ENCODE assay signal across 18 cellular contexts in genomic region chr7:50357346-50357745, GRCh38.
DNase-seq lines count a peak whose midpoint lies in the region; ATAC-seq lines count a peak whose summit lies in the region.
"Had no signal": no experiment of that assay in that cellular context is flagged by ENCODE, and none has a peak within 500 bp of the region (broad histone marks: within the 10 kb centered on the region; RNA-seq: fewer than 3 reads in every experiment).

No MANE protein-coding gene starts in this region.

- peak overlapping the region; percentile 99 for H3K27ac ChIP-seq in KOPT-K1 (ENCODE audit: low read depth, low read length, poor library complexity, severe bottlenecking)
- H3K27ac ChIP-seq: psoas muscle, VCaP had no signal

- peaks cover 88% of the 10 kb centered on the region for H3K36me3 Mint-ChIP-seq in activated naive CD8-positive, alpha-beta T cell treated with anti-CD3 and anti-CD28 coated beads, Interleukin-2, amount 50 U/mL, for 24 hours (ENCODE audit: low read depth)
- no peaks in the 10 kb centered on the region for H3K36me3 Mint-ChIP-seq in stimulated activated effector memory CD8-positive, alpha-beta T cell treated with anti-CD3 and anti-CD28 coated beads, Interleukin-12 subunit alpha, Interleukin-12 subunit beta, amount 100 ng/mL, for 72 hours

- ATAC-seq in activated naive CD8-positive, alpha-beta T cell treated with anti-CD3 and anti-CD28 coated beads, Interleukin-2, amount 50 U/mL, for 24 hours: no peak
- ATAC-seq in stimulated activated effector memory CD8-positive, alpha-beta T cell treated with anti-CD3 and anti-CD28 coated beads, Interleukin-12 subunit alpha, Interleukin-12 subunit beta, amount 100 ng/mL, for 72 hours: no peak

- H3K36me3 ChIP-seq in KOPT-K1 (ENCODE audit: insufficient read depth, low read length): peaks cover 82% of the 10 kb centered on the region

- H3K4me1 Mint-ChIP-seq in activated naive CD8-positive, alpha-beta T cell treated with anti-CD3 and anti-CD28 coated beads, Interleukin-2, amount 50 U/mL, for 24 hours: peaks cover 95% of the 10 kb centered on the region
- H3K4me1 Mint-ChIP-seq in stimulated activated effector memory CD8-positive, alpha-beta T cell treated with anti-CD3 and anti-CD28 coated beads, Interleukin-12 subunit alpha, Interleukin-12 subunit beta, amount 100 ng/mL, for 72 hours: peaks cover 93% of the 10 kb centered on the region

- peak; percentile 66 for DNase-seq in activated CD8-positive, alpha-beta memory T cell treated with anti-CD3 and anti-CD28 coated beads for 24 hours
- no peak for DNase-seq in activated CD8-positive, alpha-beta memory T cell treated with anti-CD3 and anti-CD28 coated beads, Interleukin-2, amount 50 U/mL, for 4 hours
- no peak for DNase-seq in activated naive CD8-positive, alpha-beta T cell treated with anti-CD3 and anti-CD28 coated beads, Interleukin-2, amount 50 U/mL, for 24 hours
- DNase-seq in stimulated activated effector memory CD8-positive, alpha-beta T cell treated with anti-CD3 and anti-CD28 coated beads, Interleukin-12 subunit alpha, Interleukin-12 subunit beta, amount 100 ng/mL, for 72 hours (ENCODE audit: low spot score in 2 of 2): no peak
- DNase-seq in NCI-H82 treated with DMSO at 0.1 percent for 48 hours (lab: John Stamatoyannopoulos, UW; ENCODE audit: unreplicated experiment): no peak
- no peak for DNase-seq in NCI-H1417 (lab: John Stamatoyannopoulos, UW)
- no peak for DNase-seq in NCI-H1930 (lab: John Stamatoyannopoulos, UW)
- DNase-seq: ACHN; kidney; mammary epithelial cell; NCI-H226; nephron progenitor cell; NK-92 treated with Interleukin-12 subunit alpha and Interleukin-12 subunit beta, amount 100 ng/mL, for 24 hours; stimulated activated CD4-positive, alpha-beta T cell treated with anti-CD3 and anti-CD28 coated beads, Interleukin-12 subunit alpha, Interleukin-12 subunit beta, amount 100 ng/mL, for 4 hours; stimulated activated naive CD4-positive, alpha-beta T cell treated with Interleukin-2 at 50 U/mL for 16 hours had no signal

- H3K9me3 ChIP-seq in KOPT-K1 (ENCODE audit: insufficient read depth, low read length, poor library complexity, severe bottlenecking): no peaks in the 10 kb centered on the region
- H3K9me3 ChIP-seq: psoas muscle had no signal

- peak overlapping the region; percentile 99 for H3K27ac Mint-ChIP-seq in activated naive CD8-positive, alpha-beta T cell treated with anti-CD3 and anti-CD28 coated beads, Interleukin-2, amount 50 U/mL, for 24 hours
- H3K27ac Mint-ChIP-seq in stimulated activated effector memory CD8-positive, alpha-beta T cell treated with anti-CD3 and anti-CD28 coated beads, Interleukin-12 subunit alpha, Interleukin-12 subunit beta, amount 100 ng/mL, for 72 hours: peak overlapping the region; percentile 97
- H3K27ac Mint-ChIP-seq: nephron progenitor cell had no signal

- peak overlapping the region; percentile 57 for H3K4me3 Mint-ChIP-seq in activated naive CD8-positive, alpha-beta T cell treated with anti-CD3 and anti-CD28 coated beads, Interleukin-2, amount 50 U/mL, for 24 hours
- H3K4me3 Mint-ChIP-seq in stimulated activated effector memory CD8-positive, alpha-beta T cell treated with anti-CD3 and anti-CD28 coated beads, Interleukin-12 subunit alpha, Interleukin-12 subunit beta, amount 100 ng/mL, for 72 hours: peak overlapping the region; percentile 69
- H3K4me3 Mint-ChIP-seq: nephron progenitor cell had no signal

- no peaks in the 10 kb centered on the region for H3K9me3 Mint-ChIP-seq in activated naive CD8-positive, alpha-beta T cell treated with anti-CD3 and anti-CD28 coated beads, Interleukin-2, amount 50 U/mL, for 24 hours
- H3K9me3 Mint-ChIP-seq in stimulated activated effector memory CD8-positive, alpha-beta T cell treated with anti-CD3 and anti-CD28 coated beads, Interleukin-12 subunit alpha, Interleukin-12 subunit beta, amount 100 ng/mL, for 72 hours: no peaks in the 10 kb centered on the region
- H3K9me3 Mint-ChIP-seq: nephron progenitor cell had no signal

- no peaks in the 10 kb centered on the region for H3K27me3 Mint-ChIP-seq in activated naive CD8-positive, alpha-beta T cell treated with anti-CD3 and anti-CD28 coated beads, Interleukin-2, amount 50 U/mL, for 24 hours
